In the genomic region with DNA sequence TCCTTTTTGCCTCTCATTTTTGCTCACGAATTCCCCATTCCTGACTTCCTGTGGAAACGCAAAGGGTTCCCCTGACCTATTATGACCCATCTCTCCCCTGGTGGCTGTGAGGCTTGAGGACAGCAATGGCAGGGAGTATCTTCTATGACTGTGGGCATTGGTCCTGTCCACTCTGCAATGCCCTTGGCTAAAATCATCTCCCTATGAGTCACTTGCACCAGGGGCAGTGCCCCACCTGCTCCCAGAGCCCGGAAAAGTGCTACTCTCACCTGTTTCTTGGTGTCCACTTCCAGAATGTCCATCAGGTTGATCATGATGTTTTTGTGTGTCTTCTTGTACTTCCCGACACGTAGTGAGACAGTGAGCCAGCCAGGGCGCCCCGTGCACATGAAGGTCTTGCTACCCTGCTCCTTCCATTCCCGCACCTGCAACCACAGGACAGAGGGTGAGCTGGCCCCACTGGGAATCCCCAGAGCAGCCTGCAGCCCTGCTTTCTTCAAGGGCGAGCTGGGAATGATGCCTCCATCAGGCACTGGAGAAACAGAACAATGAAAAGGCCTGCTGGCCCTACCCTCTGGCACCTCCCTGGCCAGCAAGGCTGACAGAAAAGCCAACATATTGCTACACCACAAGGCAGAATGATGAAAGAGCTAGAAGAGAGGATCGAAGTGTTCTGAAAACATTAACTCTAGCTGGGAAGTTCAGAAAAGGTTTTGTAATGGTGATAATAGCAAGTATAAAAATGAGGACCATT, we compare ENCODE assay signal across 1 cellular context.
TF ChIP-seq lines count a peak whose summit lies in the region.

No MANE protein-coding gene starts in this region.

TF ChIP-seq in H1, 55 proteins besides CTCF, POLR2A, EP300 and RAD21 (continued from another document):
- TF ChIP-seq, protein P1, sequence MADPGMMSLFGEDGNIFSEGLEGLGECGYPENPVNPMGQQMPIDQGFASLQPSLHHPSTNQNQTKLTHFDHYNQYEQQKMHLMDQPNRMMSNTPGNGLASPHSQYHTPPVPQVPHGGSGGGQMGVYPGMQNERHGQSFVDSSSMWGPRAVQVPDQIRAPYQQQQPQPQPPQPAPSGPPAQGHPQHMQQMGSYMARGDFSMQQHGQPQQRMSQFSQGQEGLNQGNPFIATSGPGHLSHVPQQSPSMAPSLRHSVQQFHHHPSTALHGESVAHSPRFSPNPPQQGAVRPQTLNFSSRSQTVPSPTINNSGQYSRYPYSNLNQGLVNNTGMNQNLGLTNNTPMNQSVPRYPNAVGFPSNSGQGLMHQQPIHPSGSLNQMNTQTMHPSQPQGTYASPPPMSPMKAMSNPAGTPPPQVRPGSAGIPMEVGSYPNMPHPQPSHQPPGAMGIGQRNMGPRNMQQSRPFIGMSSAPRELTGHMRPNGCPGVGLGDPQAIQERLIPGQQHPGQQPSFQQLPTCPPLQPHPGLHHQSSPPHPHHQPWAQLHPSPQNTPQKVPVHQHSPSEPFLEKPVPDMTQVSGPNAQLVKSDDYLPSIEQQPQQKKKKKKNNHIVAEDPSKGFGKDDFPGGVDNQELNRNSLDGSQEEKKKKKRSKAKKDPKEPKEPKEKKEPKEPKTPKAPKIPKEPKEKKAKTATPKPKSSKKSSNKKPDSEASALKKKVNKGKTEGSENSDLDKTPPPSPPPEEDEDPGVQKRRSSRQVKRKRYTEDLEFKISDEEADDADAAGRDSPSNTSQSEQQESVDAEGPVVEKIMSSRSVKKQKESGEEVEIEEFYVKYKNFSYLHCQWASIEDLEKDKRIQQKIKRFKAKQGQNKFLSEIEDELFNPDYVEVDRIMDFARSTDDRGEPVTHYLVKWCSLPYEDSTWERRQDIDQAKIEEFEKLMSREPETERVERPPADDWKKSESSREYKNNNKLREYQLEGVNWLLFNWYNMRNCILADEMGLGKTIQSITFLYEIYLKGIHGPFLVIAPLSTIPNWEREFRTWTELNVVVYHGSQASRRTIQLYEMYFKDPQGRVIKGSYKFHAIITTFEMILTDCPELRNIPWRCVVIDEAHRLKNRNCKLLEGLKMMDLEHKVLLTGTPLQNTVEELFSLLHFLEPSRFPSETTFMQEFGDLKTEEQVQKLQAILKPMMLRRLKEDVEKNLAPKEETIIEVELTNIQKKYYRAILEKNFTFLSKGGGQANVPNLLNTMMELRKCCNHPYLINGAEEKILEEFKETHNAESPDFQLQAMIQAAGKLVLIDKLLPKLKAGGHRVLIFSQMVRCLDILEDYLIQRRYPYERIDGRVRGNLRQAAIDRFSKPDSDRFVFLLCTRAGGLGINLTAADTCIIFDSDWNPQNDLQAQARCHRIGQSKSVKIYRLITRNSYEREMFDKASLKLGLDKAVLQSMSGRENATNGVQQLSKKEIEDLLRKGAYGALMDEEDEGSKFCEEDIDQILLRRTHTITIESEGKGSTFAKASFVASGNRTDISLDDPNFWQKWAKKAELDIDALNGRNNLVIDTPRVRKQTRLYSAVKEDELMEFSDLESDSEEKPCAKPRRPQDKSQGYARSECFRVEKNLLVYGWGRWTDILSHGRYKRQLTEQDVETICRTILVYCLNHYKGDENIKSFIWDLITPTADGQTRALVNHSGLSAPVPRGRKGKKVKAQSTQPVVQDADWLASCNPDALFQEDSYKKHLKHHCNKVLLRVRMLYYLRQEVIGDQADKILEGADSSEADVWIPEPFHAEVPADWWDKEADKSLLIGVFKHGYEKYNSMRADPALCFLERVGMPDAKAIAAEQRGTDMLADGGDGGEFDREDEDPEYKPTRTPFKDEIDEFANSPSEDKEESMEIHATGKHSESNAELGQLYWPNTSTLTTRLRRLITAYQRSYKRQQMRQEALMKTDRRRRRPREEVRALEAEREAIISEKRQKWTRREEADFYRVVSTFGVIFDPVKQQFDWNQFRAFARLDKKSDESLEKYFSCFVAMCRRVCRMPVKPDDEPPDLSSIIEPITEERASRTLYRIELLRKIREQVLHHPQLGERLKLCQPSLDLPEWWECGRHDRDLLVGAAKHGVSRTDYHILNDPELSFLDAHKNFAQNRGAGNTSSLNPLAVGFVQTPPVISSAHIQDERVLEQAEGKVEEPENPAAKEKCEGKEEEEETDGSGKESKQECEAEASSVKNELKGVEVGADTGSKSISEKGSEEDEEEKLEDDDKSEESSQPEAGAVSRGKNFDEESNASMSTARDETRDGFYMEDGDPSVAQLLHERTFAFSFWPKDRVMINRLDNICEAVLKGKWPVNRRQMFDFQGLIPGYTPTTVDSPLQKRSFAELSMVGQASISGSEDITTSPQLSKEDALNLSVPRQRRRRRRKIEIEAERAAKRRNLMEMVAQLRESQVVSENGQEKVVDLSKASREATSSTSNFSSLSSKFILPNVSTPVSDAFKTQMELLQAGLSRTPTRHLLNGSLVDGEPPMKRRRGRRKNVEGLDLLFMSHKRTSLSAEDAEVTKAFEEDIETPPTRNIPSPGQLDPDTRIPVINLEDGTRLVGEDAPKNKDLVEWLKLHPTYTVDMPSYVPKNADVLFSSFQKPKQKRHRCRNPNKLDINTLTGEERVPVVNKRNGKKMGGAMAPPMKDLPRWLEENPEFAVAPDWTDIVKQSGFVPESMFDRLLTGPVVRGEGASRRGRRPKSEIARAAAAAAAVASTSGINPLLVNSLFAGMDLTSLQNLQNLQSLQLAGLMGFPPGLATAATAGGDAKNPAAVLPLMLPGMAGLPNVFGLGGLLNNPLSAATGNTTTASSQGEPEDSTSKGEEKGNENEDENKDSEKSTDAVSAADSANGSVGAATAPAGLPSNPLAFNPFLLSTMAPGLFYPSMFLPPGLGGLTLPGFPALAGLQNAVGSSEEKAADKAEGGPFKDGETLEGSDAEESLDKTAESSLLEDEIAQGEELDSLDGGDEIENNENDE (IDR thresholded peaks at IDR 0.05; ENCODE audit: insufficient replicate concordance, low read length): no peak
- no peak for TF ChIP-seq JUND (IDR thresholded peaks at IDR 0.05; ENCODE audit: low read length)
- no peak for TF ChIP-seq TAF7 (optimal IDR thresholded peaks at IDR 0.05; ENCODE audit: borderline replicate concordance, low read depth, low read length)
- TF ChIP-seq RBBP5 (IDR thresholded peaks at IDR 0.05; ENCODE audit: borderline replicate concordance, low read depth, low read length): no peak
- TF ChIP-seq HDAC6 (IDR thresholded peaks at IDR 0.05; ENCODE audit: low read depth, low read length): no peak
- TF ChIP-seq RFX5 (IDR thresholded peaks at IDR 0.05; ENCODE audit: borderline replicate concordance, low read depth, low read length): no peak
- no peak for TF ChIP-seq JUN (IDR thresholded peaks at IDR 0.05; ENCODE audit: low read depth, low read length)
- TF ChIP-seq SIRT6 (IDR thresholded peaks at IDR 0.05; ENCODE audit: low read length): no peak
